ENCODE assay signal across 16 cellular contexts in the genomic region with DNA sequence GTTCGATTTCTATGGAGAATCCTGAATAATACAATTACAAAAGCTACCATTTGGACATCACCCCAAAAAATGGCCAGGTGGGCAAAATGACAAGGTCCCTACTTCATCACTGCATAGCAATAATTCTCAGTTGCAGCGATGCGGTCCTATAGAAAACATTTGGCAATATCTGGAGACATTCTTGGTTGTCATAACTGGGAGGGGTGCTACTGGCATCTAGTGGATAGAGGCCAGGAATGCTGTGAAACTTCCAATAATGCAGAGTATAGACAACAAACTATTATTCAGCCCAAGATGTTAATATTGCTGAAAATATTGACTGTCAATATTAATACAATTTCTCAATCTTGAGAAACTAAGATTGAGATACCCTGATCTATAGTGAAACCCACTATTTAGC.
DNase-seq lines count a peak whose midpoint lies in the region; ATAC-seq, FAIRE-seq and TF ChIP-seq lines count a peak whose summit lies in the region.
"Had no signal": no experiment of that assay in that cellular context is flagged by ENCODE, and none has a peak within 500 bp of the region (broad histone marks: within the 10 kb centered on the region; RNA-seq: fewer than 3 reads in every experiment).

No MANE protein-coding gene starts in this region.

- H3K9me3 ChIP-seq in HepG2 (ENCODE audit: low read length): no peaks in the 10 kb centered on the region
- no peaks in the 10 kb centered on the region for H3K9me3 ChIP-seq in right lobe of liver
- no peaks in the 10 kb centered on the region for H3K9me3 ChIP-seq in endothelial cell of umbilical vein (replicated peaks; ENCODE audit: control insufficient read depth, insufficient read depth, low read length)

- peak; percentile 11; the same call in 1 of the 2 replicates for TF ChIP-seq CTCF in HepG2 (CRISPR knock-in tag; IDR thresholded peaks at IDR 0.05)
- no peak for TF ChIP-seq CTCF in right lobe of liver (IDR thresholded peaks at IDR 0.05)
- 0 out of 2 replicates have a peak, but pooled peaks have one; percentile 13 for TF ChIP-seq CTCF in LNCaP clone FGC (IDR thresholded peaks at IDR 0.05; ENCODE audit: control insufficient read depth, extremely low read depth, insufficient read depth)
- TF ChIP-seq CTCF in endothelial cell of umbilical vein (IDR thresholded peaks at IDR 0.05; ENCODE audit: extremely low read depth in 1 of 2, insufficient read depth in 1 of 2, low read depth in 1 of 2, low read length in 2 of 2): peak; percentile 4 to 11

- H3K27me3 ChIP-seq in HepG2 (ENCODE audit: control insufficient read depth in 1 of 2, insufficient read depth in 2 of 2, low read length in 2 of 2) (no peaks in the 10 kb centered on the region), right lobe of liver (no peaks in the 10 kb centered on the region), endothelial cell of umbilical vein (ENCODE audit: control insufficient read depth in 2 of 2, insufficient read depth in 2 of 2, low read length in 2 of 2) (no peaks in the 10 kb centered on the region)

- ATAC-seq in HepG2: no peak
- ATAC-seq in right lobe of liver: no peak
- no peak for ATAC-seq in HG03280 (IDR thresholded peaks at IDR 0.05; ENCODE audit: unreplicated experiment)

- no TSS peak for BruUV-seq in HepG2 (replicated peaks; lab: Mats Ljungman, UMichigan)
- BruUV-seq in endothelial cell of umbilical vein (replicated peaks; lab: Mats Ljungman, UMichigan): no TSS peak

- dilution Hi-C loops in endothelial cell of umbilical vein (cut with MboI; ENCODE audit: extremely low pct_ligation_motif_present, low sequenced_read_pairs): no loop called here

- no peaks in the 10 kb centered on the region for H3K4me1 ChIP-seq in HepG2 (ENCODE audit: insufficient read depth, low read length)
- H3K4me1 ChIP-seq in right lobe of liver: no peaks in the 10 kb centered on the region
- H3K4me1 ChIP-seq in endothelial cell of umbilical vein (ENCODE audit: control insufficient read depth, extremely low read depth, insufficient read depth, low read length): no peaks in the 10 kb centered on the region

- FAIRE-seq in HepG2 (lab: Jason Lieb, UNC) (no peak), endothelial cell of umbilical vein (lab: Jason Lieb, UNC) (no peak)
- FAIRE-seq: GM19239 had no signal

- H3K79me2 ChIP-seq in HepG2 (ENCODE audit: insufficient read depth, low read length) (no peaks in the 10 kb centered on the region), endothelial cell of umbilical vein (ENCODE audit: control insufficient read depth, insufficient read depth, low read length) (no peaks in the 10 kb centered on the region)

- CTCF ChIA-PET in HepG2 (lab: Yijun Ruan, JAX; ENCODE audit: low intra/inter-chr PET ratio, low total read pairs) (no interaction called here), endothelial cell of umbilical vein (lab: Charles Lee) (interaction anchor here (0.6 to 2.3 kb wide), 2 partner anchors 10 to 50 kb away, joined by 3 to 7 read pairs; no protein-coding TSS in a partner anchor)

- H3K9ac ChIP-seq in HepG2 (ENCODE audit: insufficient read depth, low read depth, low read length) (no peak overlapping the region), endothelial cell of umbilical vein (replicated peaks; ENCODE audit: extremely low read depth, insufficient read depth, low read length) (no peak overlapping the region)
- H3K9ac ChIP-seq: GM23248 had no signal

- H3K9me1 ChIP-seq in endothelial cell of umbilical vein (replicated peaks; ENCODE audit: control insufficient read depth, extremely low read depth, insufficient read depth, low read length): no peaks in the 10 kb centered on the region

- in situ Hi-C loops in HepG2 (cut with HindIII; ENCODE audit: extremely low pct_ligation_motif_present, low pct_unique_long_range_greater_than_20kb): loop anchor here (5.0 kb wide), 1 partner anchor 372 kb away; no protein-coding TSS in a partner anchor

- POLR2A ChIA-PET in HepG2 (lab: Yijun Ruan, JAX) (no interaction called here), endothelial cell of umbilical vein (lab: Charles Lee) (no interaction called here)

- no peaks in the 10 kb centered on the region for H4K20me1 ChIP-seq in HepG2 (ENCODE audit: insufficient read depth, low read length)
- H4K20me1 ChIP-seq in endothelial cell of umbilical vein (replicated peaks; ENCODE audit: control insufficient read depth, extremely low read depth, insufficient read depth, low read length): no peaks in the 10 kb centered on the region

- H3K36me3 ChIP-seq in HepG2 (replicated peaks in 1 of 2; ENCODE audit: control insufficient read depth in 1 of 2, insufficient read depth in 2 of 2, low read length in 2 of 2) (no peaks in the 10 kb centered on the region), right lobe of liver (no peaks in the 10 kb centered on the region), endothelial cell of umbilical vein (ENCODE audit: control insufficient read depth in 2 of 2, extremely low read depth in 1 of 2, insufficient read depth in 2 of 2, low read length in 2 of 2) (no peaks in the 10 kb centered on the region)

- no peak for TF ChIP-seq POLR2A in HepG2 (IDR thresholded peaks at IDR 0.05; ENCODE audit: insufficient read depth in 1 of 2, low read depth in 2 of 2, low read length in 2 of 2)
- no peak for TF ChIP-seq POLR2A in right lobe of liver (IDR thresholded peaks at IDR 0.05)
- no peak for TF ChIP-seq POLR2A in endothelial cell of umbilical vein (IDR thresholded peaks at IDR 0.05; ENCODE audit: low read depth, low read length)

- no peak for TF ChIP-seq RAD21 in HepG2 (CRISPR knock-in tag; IDR thresholded peaks at IDR 0.05)

- H2AFZ ChIP-seq in HepG2 (ENCODE audit: low read length): no peak overlapping the region
- no peak overlapping the region for H2AFZ ChIP-seq in endothelial cell of umbilical vein (ENCODE audit: low read depth, low read length)
- H2AFZ ChIP-seq: GM23248 had no signal

- intact Hi-C loops in HepG2 (cut with micrococcal nuclease; ENCODE audit: unreplicated experiment): no loop called here
- intact Hi-C loops in right lobe of liver (cut with DNase I): no loop called here
- intact Hi-C loops in endothelial cell of umbilical vein (cut with micrococcal nuclease): no loop called here

- TF ChIP-seq EP300 in HepG2 (IDR thresholded peaks at IDR 0.05; ENCODE audit: low read depth in 2 of 2, low read length in 2 of 2): no peak
- no peak for TF ChIP-seq EP300 in HepG2 (CRISPR knock-in tag; IDR thresholded peaks at IDR 0.05; ENCODE audit: borderline replicate concordance)

- H3K4me2 ChIP-seq in HepG2 (ENCODE audit: low read depth, low read length) (no peak overlapping the region), endothelial cell of umbilical vein (ENCODE audit: insufficient read depth, low read length) (no peak overlapping the region)

- H3K4me3 ChIP-seq in HepG2 (replicated peaks in 1 of 3; ENCODE audit: insufficient read depth in 1 of 3, low read depth in 2 of 3, low read length in 3 of 3) (no peak overlapping the region), right lobe of liver (no peak overlapping the region), LNCaP clone FGC (ENCODE audit: low read depth, low read length) (no peak overlapping the region), endothelial cell of umbilical vein (replicated peaks in 1 of 3; ENCODE audit: insufficient read depth in 1 of 3, low read depth in 1 of 3, low read length in 3 of 3) (no peak overlapping the region)
- H3K4me3 ChIP-seq: GM23248 had no signal

- H3K27ac ChIP-seq in HepG2 (ENCODE audit: extremely low read length, insufficient read depth, low read length) (no peak overlapping the region), right lobe of liver (no peak overlapping the region), endothelial cell of umbilical vein (ENCODE audit: insufficient read depth, low read depth, low read length) (no peak overlapping the region)
- H3K27ac ChIP-seq: GM23248, RWPE1 had no signal

- WGBS in HepG2 (ENCODE audit: low lambda C conversion rate): 16% methylated on average over 3 of the region's 3 CpGs
- WGBS in right lobe of liver (ENCODE audit: insufficient coverage, low coverage, low lambda C conversion rate, missing lambda C conversion rate): 67% methylated on average over 3 of the region's 3 CpGs

- no peak for DNase-seq in HepG2 (ENCODE audit: low spot score)
- no peak for DNase-seq in right lobe of liver
- no peak for DNase-seq in LNCaP clone FGC (ENCODE audit: low read depth)
- no peak for DNase-seq in endothelial cell of umbilical vein (ENCODE audit: low read depth, low spot score)
- DNase-seq in stimulated activated naive CD4-positive, alpha-beta T cell treated with Interleukin-2 at 50 U/mL for 16 hours (lab: John Stamatoyannopoulos, UW): no peak
- DNase-seq in putamen (ENCODE audit: low spot score): no peak
- DNase-seq: C1 segment of cervical spinal cord, DMS79, GDM1, GM23248, NCI-H1694, NCI-H2107, NCI-H446 had no signal

TF ChIP-seq in HepG2, 621 proteins besides CTCF, POLR2A, EP300 and RAD21:
- TF ChIP-seq STAG1 (CRISPR knock-in tag; IDR thresholded peaks at IDR 0.05) (peak; percentile 17; the same call in 1 of the 2 replicates), PAWR (CRISPR knock-in tag; IDR thresholded peaks at IDR 0.05; ENCODE audit: borderline replicate concordance) (no peak)
TF ChIP-seq in HepG2: peak in this region for 1.

TF ChIP-seq in endothelial cell of umbilical vein, 7 proteins besides CTCF, POLR2A, EP300 and RAD21:
- TF ChIP-seq POLR2AphosphoS5 (IDR thresholded peaks at IDR 0.05; ENCODE audit: insufficient read depth, low read depth, low read length): no peak

Comparison
In these comparisons a context has a peak if more than half of its experiments do, and no peak if none do; other contexts are left out.
1. CTCF ChIP-seq: peak in HepG2 (single experiment), LNCaP clone FGC (single experiment) and endothelial cell of umbilical vein (2 of 2); none in right lobe of liver (0 of 4).